Comparison of ENCODE assay signal across 16 cellular contexts in the genomic region with DNA sequence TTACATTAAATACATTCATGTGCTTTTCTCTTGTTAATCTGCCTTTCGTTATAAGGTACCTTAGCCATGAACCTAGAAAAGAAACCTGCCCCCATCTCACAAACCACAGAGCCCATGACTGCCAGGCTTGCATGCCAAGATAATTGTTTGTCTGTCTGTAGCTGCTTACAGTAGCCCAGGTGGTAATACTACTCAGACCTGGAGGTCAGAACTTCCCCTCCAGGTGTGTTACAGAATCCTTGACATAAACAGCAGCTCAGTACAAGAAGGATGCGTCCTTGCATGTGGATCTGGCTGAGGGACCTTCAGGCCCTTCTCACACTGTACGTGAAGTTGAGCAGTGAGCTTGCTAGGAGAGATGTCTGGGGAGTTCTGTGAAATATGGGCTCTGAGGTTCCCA.
A peak's percentile ranks its signal among the peaks of the same experiment; 100 is the strongest.
DNase-seq lines count a peak whose midpoint lies in the region; ATAC-seq and TF ChIP-seq lines count a peak whose summit lies in the region.
"Had no signal": no experiment of that assay in that cellular context is flagged by ENCODE, and none has a peak within 500 bp of the region (broad histone marks: within the 10 kb centered on the region; RNA-seq: fewer than 3 reads in every experiment).

No MANE protein-coding gene starts in this region.

- H2AFZ ChIP-seq in mammary epithelial cell (ENCODE audit: low read depth, low read length) (no peak overlapping the region), GM23248 (no peak overlapping the region)
- H2AFZ ChIP-seq: PC-9 had no signal

- intact Hi-C loops in mammary epithelial cell (cut with micrococcal nuclease) (no loop called here), MCF 10A (cut with micrococcal nuclease) (no loop called here), Panc1 (cut with micrococcal nuclease; ENCODE audit: unreplicated experiment) (no loop called here)

- H3K9me3 ChIP-seq in mammary epithelial cell (replicated peaks; ENCODE audit: insufficient read depth, low read length) (no peaks in the 10 kb centered on the region), Panc1 (ENCODE audit: control insufficient read depth, insufficient read depth, low read depth, low read length) (peaks cover 4% of the 10 kb centered on the region; the same call in 1 of the 2 replicates), GM23248 (ENCODE audit: low read depth) (no peaks in the 10 kb centered on the region)

- ATAC-seq in Panc1 (no peak), HG03442 (IDR thresholded peaks at IDR 0.05; ENCODE audit: unreplicated experiment) (no peak)
- ATAC-seq: K562 had no signal

- no peak overlapping the region for H3K27ac Mint-ChIP-seq in MCF 10A (ENCODE audit: low read depth, unreplicated experiment)
- H3K27ac Mint-ChIP-seq: CD4-positive, alpha-beta memory T cell had no signal

- no peaks in the 10 kb centered on the region for H3K27me3 Mint-ChIP-seq in MCF 10A (ENCODE audit: insufficient read depth, unreplicated experiment)
- H3K27me3 Mint-ChIP-seq: CD4-positive, alpha-beta memory T cell had no signal

- 14% methylated on average over 2 of the region's 3 CpGs for WGBS in mammary epithelial cell (ENCODE audit: low coverage, missing lambda C conversion rate)
- WGBS in GM23248 (ENCODE audit: low coverage in 1 of 2, low lambda C conversion rate in 2 of 2, missing lambda C conversion rate in 2 of 2), 2 experiments = 85 to 96% methylated on average over 3 of the region's 3 CpGs

- H3K36me3 ChIP-seq in mammary epithelial cell (ENCODE audit: insufficient read depth, low read length) (no peaks in the 10 kb centered on the region), Panc1 (ENCODE audit: control insufficient read depth, insufficient read depth, low read length) (no peaks in the 10 kb centered on the region), GM23248 (ENCODE audit: low read depth) (no peaks in the 10 kb centered on the region)

- H3K4me3 ChIP-seq in mammary epithelial cell (replicated peaks in 1 of 3; ENCODE audit: insufficient read depth in 1 of 3, low read depth in 2 of 3, low read length in 3 of 3) (no peak overlapping the region), Panc1 (ENCODE audit: low read depth in 2 of 2, low read length in 2 of 2) (no peak overlapping the region), epithelial cell of esophagus (ENCODE audit: low read length) (no peak overlapping the region), GM23248 (no peak overlapping the region)
- H3K4me3 ChIP-seq: K562, PC-9 had no signal

- POLR2A ChIA-PET in MCF 10A (lab: Yijun Ruan, JAX) (interaction anchor here (1.1 kb wide), 1 partner anchor 8 kb away, joined by 3 read pairs; no protein-coding TSS in a partner anchor), Panc1 (lab: Charles Lee) (no interaction called here)

- H4K20me1 ChIP-seq in mammary epithelial cell (ENCODE audit: insufficient read depth, low read length) = no peaks in the 10 kb centered on the region
- no peaks in the 10 kb centered on the region for H4K20me1 ChIP-seq in GM23248 (ENCODE audit: insufficient read depth)

- BruUV-seq in mammary epithelial cell (replicated peaks; lab: Mats Ljungman, UMichigan) (no TSS peak), MCF 10A (replicated peaks; lab: Mats Ljungman, UMichigan) (no TSS peak), Panc1 (replicated peaks; lab: Mats Ljungman, UMichigan) (no TSS peak)

- no peaks in the 10 kb centered on the region for H3K27me3 ChIP-seq in mammary epithelial cell (ENCODE audit: insufficient read depth, low read length)
- no peaks in the 10 kb centered on the region for H3K27me3 ChIP-seq in Panc1 (ENCODE audit: control insufficient read depth, insufficient read depth, low read length)
- H3K27me3 ChIP-seq in GM23248 (replicated peaks; ENCODE audit: insufficient read depth) = no peaks in the 10 kb centered on the region

- H3K79me2 ChIP-seq in mammary epithelial cell (ENCODE audit: insufficient read depth, low read length) (no peaks in the 10 kb centered on the region), GM23248 (ENCODE audit: insufficient read depth) (no peaks in the 10 kb centered on the region)

- H3K36me3 Mint-ChIP-seq in MCF 10A (ENCODE audit: insufficient read depth, unreplicated experiment) = no peaks in the 10 kb centered on the region
- H3K36me3 Mint-ChIP-seq: CD4-positive, alpha-beta memory T cell had no signal

- H3K4me2 ChIP-seq in mammary epithelial cell (ENCODE audit: insufficient read depth, low read depth, low read length) (no peak overlapping the region), GM23248 (ENCODE audit: unreplicated experiment) (no peak overlapping the region)
- H3K4me2 ChIP-seq: PC-9 had no signal

- dilution Hi-C loops in mammary epithelial cell (cut with HindIII; ENCODE audit: low sequenced_read_pairs) = no loop called here

- H3K4me1 ChIP-seq in mammary epithelial cell (ENCODE audit: insufficient read depth, low read length) (no peaks in the 10 kb centered on the region), Panc1 (ENCODE audit: control insufficient read depth, insufficient read depth, low read length) (peaks cover 20% of the 10 kb centered on the region), GM23248 (ENCODE audit: insufficient read depth) (peaks cover 13% of the 10 kb centered on the region)

- H3K9ac ChIP-seq in mammary epithelial cell (ENCODE audit: insufficient read depth, low read length) (no peak overlapping the region), GM23248 (no peak overlapping the region)

- H3K9me3 Mint-ChIP-seq in MCF 10A (ENCODE audit: unreplicated experiment) = no peaks in the 10 kb centered on the region

- H3F3A ChIP-seq in GM23248 (ENCODE audit: insufficient read depth) = 0 out of 2 replicates have a peak, but pooled peaks cover 4% of the 10 kb centered on the region

- H3K4me1 Mint-ChIP-seq in MCF 10A (ENCODE audit: insufficient read depth, unreplicated experiment) = no peaks in the 10 kb centered on the region
- H3K4me1 Mint-ChIP-seq: CD4-positive, alpha-beta memory T cell had no signal

- TF ChIP-seq CTCF in mammary epithelial cell (conservative IDR thresholded peaks at IDR 0.05 in 1 of 2, IDR thresholded peaks at IDR 0.05 in 1 of 2; ENCODE audit: extremely low read depth in 1 of 2, insufficient read depth in 1 of 2, low read depth in 1 of 2, low read length in 2 of 2) (no peak), MCF 10A (IDR thresholded peaks at IDR 0.05; ENCODE audit: unreplicated experiment) (no peak), Panc1 (IDR thresholded peaks at IDR 0.05) (no peak), epithelial cell of esophagus (IDR thresholded peaks at IDR 0.05; ENCODE audit: insufficient read depth, low read depth, low read length, missing control alignments) (no peak)

- in situ Hi-C loops in mammary epithelial cell (cut with MboI; ENCODE audit: low sequenced_read_pairs in 2 of 2) = no loop called here
- in situ Hi-C loops in Panc1 (cut with HindIII; ENCODE audit: low pct_unique_long_range_greater_than_20kb, low sequenced_read_pairs) = no loop called here
- in situ Hi-C loops in GM23248 (cut with MboI) = no loop called here

- H3K9me2 ChIP-seq in GM23248 (ENCODE audit: insufficient read depth) = no peaks in the 10 kb centered on the region

- CTCF ChIA-PET in mammary epithelial cell (lab: Charles Lee; ENCODE audit: low non-redundant PET) = no interaction called here
- CTCF ChIA-PET in MCF 10A (lab: Yijun Ruan, JAX) = interaction anchor here (0.5 to 0.6 kb wide), 3 partner anchors 40 to 1852 kb away, joined by 3 read pairs; no protein-coding TSS in a partner anchor
- CTCF ChIA-PET in Panc1 (lab: Charles Lee) = no interaction called here

- DNase-seq in mammary epithelial cell (peak; percentile 43), MCF 10A (ENCODE audit: unreplicated experiment) (no peak), Panc1 (ENCODE audit: low read depth, low spot score) (no peak), epithelial cell of esophagus (ENCODE audit: low read depth) (peak; percentile 40), GM19238 (ENCODE audit: insufficient read length, low spot score) (no peak), GF-D8 (lab: John Stamatoyannopoulos, UW) (no peak), GM23248 (no peak)
- DNase-seq: 8988T; Calu3; CD4-positive, alpha-beta memory T cell; NCI-H1092; NCI-H187; NCI-H446; PC-9 had no signal

- H3K27ac ChIP-seq in mammary epithelial cell (ENCODE audit: insufficient read depth, low read depth, low read length) (no peak overlapping the region), Panc1 (ENCODE audit: low read length) (peak overlapping the region; percentile 10; the same call in 1 of the 2 replicates), GM23248 (no peak overlapping the region)
- H3K27ac ChIP-seq: PC-9 had no signal

- H3K4me3 Mint-ChIP-seq in MCF 10A (ENCODE audit: unreplicated experiment) = no peak overlapping the region
- H3K4me3 Mint-ChIP-seq: CD4-positive, alpha-beta memory T cell had no signal

Comparison
In these comparisons a context has a peak if more than half of its experiments do, and no peak if none do; other contexts are left out.
1. DNase-seq: peak in mammary epithelial cell (single experiment) and epithelial cell of esophagus (single experiment); none in MCF 10A (single experiment), Panc1 (single experiment), GM19238 (single experiment), GF-D8 (single experiment) and GM23248 (single experiment).